ENCODE assay signal across 10 cellular contexts in the genomic region with DNA sequence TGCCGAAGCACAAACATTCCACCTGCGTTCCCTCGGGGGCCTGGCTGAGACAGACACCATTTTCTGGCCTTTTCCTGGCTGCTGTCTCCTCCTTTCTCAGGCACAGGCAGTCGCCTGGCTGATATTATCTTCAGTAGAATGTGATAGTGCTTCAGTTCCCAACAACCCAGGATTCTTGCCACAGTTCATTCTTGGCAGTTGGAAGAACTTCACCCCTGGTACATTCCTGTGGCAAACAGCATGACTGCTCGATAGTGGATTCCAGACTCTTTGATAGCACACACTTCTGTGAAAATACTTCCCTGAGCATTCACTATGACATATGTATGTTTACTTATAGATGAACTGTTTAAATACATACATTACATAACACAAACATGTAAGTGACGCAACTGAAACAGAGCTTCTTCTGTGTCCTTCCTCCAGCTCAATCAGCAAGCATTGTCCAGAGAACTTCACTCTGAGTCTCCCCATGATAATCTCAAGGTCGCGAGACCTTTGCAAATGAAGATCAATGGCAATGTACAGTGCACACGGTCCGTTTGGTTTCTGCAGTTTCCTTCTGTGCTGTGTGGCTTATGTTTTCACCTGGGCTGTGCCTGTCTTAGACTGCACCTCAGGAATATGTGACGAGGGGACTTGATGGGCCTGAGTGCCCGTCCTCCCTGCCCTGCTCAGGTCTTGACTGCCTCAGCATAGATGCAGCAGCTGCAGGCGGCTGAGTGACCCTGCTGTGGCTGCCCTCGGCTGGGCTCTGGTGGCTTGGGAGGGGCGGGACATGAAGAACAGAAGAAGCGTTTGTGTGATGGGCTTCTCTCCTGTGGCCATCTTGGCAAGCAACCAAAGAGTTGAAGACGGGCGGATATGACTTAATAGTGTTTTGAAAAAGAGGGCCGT. TPM values are rescaled to one million over a fixed set of nuclear protein-coding genes. Genes with fewer than 3 reads are reported as not detected.
DNase-seq lines count a peak whose midpoint lies in the region; ATAC-seq, FAIRE-seq and TF ChIP-seq lines count a peak whose summit lies in the region.
"Had no signal": no experiment of that assay in that cellular context is flagged by ENCODE, and none has a peak within 500 bp of the region (broad histone marks: within the 10 kb centered on the region; RNA-seq: fewer than 3 reads in every experiment).

No MANE protein-coding gene starts in this region.

- peak overlapping the region; percentile 73 for H3K18ac ChIP-seq in IMR-90 (ENCODE audit: low read depth, low read length)

- H3K36me3 ChIP-seq in IMR-90 (ENCODE audit: control insufficient read depth, insufficient read depth, low read length) (no peaks in the 10 kb centered on the region), thyroid gland (no peaks in the 10 kb centered on the region), small intestine (ENCODE audit: control insufficient read depth in 2 of 2, insufficient read depth in 2 of 2, low read length in 2 of 2) (no peaks in the 10 kb centered on the region)

- peak overlapping the region; percentile 97 for H3K14ac ChIP-seq in IMR-90 (replicated peaks; ENCODE audit: low read depth, low read length)

- peak overlapping the region; percentile 94 for H2BK20ac ChIP-seq in IMR-90 (ENCODE audit: low read depth, low read length)

- intact Hi-C loops in IMR-90 (cut with micrococcal nuclease): loop anchor here (1.0 to 5.0 kb wide), 2 partner anchors 16 to 98 kb away; partner anchors contain the start of genes PSRC1 and SORT1
- intact Hi-C loops in thyroid gland (cut with DNase I): no loop called here

- H4K8ac ChIP-seq in IMR-90 (ENCODE audit: low read depth in 2 of 2, low read length in 2 of 2): peak overlapping the region; percentile 37 to 93

- H4K5ac ChIP-seq in IMR-90 (ENCODE audit: low read depth, low read length): peak overlapping the region; percentile 47

- H3K4me3 ChIP-seq in IMR-90 (ENCODE audit: insufficient read depth, low read depth, low read length) (no peak overlapping the region), thyroid gland (replicated peaks in 1 of 3) (no peak overlapping the region), small intestine (ENCODE audit: low read depth in 1 of 2, low read length in 2 of 2) (no peak overlapping the region)

- H3K36me3 Mint-ChIP-seq in chondrocyte (ENCODE audit: low read depth): no peaks in the 10 kb centered on the region
- no peaks in the 10 kb centered on the region for H3K36me3 Mint-ChIP-seq in natural killer cell treated with Interleukin-12 subunit alpha and Interleukin-12 subunit beta and Interleukin-15 and Interleukin-18, amount 100 ng/mL, for 72 hours
- H3K36me3 Mint-ChIP-seq: IgD-negative memory B cell had no signal

- H2AK9ac ChIP-seq in IMR-90 (replicated peaks; ENCODE audit: low read depth, low read length, poor library complexity): peak overlapping the region; percentile 96

- no peak for FAIRE-seq in small intestine (lab: Jason Lieb, UNC)
- FAIRE-seq: frontal cortex had no signal

- H3K27ac ChIP-seq in IMR-90 (ENCODE audit: insufficient read depth, low read length) (peak overlapping the region; percentile 86), thyroid gland (peak overlapping the region; percentile 49 to 93 (median 87)), small intestine (ENCODE audit: low read depth in 1 of 2, low read length in 1 of 2) (peak overlapping the region in 1 of 2 donors; percentile 26)

- H3K9me3 Mint-ChIP-seq in chondrocyte (ENCODE audit: low read depth): no peaks in the 10 kb centered on the region
- H3K9me3 Mint-ChIP-seq in natural killer cell treated with Interleukin-12 subunit alpha and Interleukin-12 subunit beta and Interleukin-15 and Interleukin-18, amount 100 ng/mL, for 72 hours: no peaks in the 10 kb centered on the region
- H3K9me3 Mint-ChIP-seq: IgD-negative memory B cell had no signal

- dilution Hi-C loops in IMR-90 (cut with HindIII; ENCODE audit: low sequenced_read_pairs, unreplicated experiment): no loop called here

- peak overlapping the region; percentile 31 for H3K4me3 Mint-ChIP-seq in chondrocyte (ENCODE audit: unreplicated experiment)
- H3K4me3 Mint-ChIP-seq in natural killer cell treated with Interleukin-12 subunit alpha and Interleukin-12 subunit beta and Interleukin-15 and Interleukin-18, amount 100 ng/mL, for 72 hours: no peak overlapping the region
- H3K4me3 Mint-ChIP-seq: IgD-negative memory B cell had no signal

- peaks cover 4% of the 10 kb centered on the region; the same call in 1 of the 2 replicates for H4K20me1 ChIP-seq in IMR-90 (ENCODE audit: insufficient read depth, low read length)

- H3K4ac ChIP-seq in IMR-90 (ENCODE audit: low read depth, low read length): peak overlapping the region; percentile 95

- peak overlapping the region; percentile 97 for H2BK120ac ChIP-seq in IMR-90 (ENCODE audit: low read depth, low read length)

- POLR2A ChIA-PET in IMR-90 (lab: Charles Lee; ENCODE audit: unreplicated experiment) (no interaction called here), HEK293T (lab: Yijun Ruan, JAX) (no interaction called here)

- peak overlapping the region; percentile 83 for H2BK15ac ChIP-seq in IMR-90 (ENCODE audit: low read depth, low read length)

- H3K23ac ChIP-seq in IMR-90 (ENCODE audit: low read depth, low read length): peak overlapping the region; percentile 95

- peaks cover 26% of the 10 kb centered on the region for H3K4me1 ChIP-seq in IMR-90 (ENCODE audit: control insufficient read depth, insufficient read depth, low read length)
- H3K4me1 ChIP-seq in thyroid gland: peaks cover 17 to 33% of the 10 kb centered on the region in 2 donors
- no peaks in the 10 kb centered on the region for H3K4me1 ChIP-seq in small intestine (ENCODE audit: control insufficient read depth in 2 of 2, insufficient read depth in 1 of 2, low read depth in 1 of 2, low read length in 1 of 2)

- peak; percentile 87 for ATAC-seq in IMR-90 (ENCODE audit: low read depth)
- no peak for ATAC-seq in natural killer cell treated with Interleukin-12 subunit alpha and Interleukin-12 subunit beta and Interleukin-15 and Interleukin-18, amount 100 ng/mL, for 72 hours

- H3K27ac Mint-ChIP-seq in chondrocyte (ENCODE audit: unreplicated experiment): peak overlapping the region; percentile 89
- H3K27ac Mint-ChIP-seq in natural killer cell treated with Interleukin-12 subunit alpha and Interleukin-12 subunit beta and Interleukin-15 and Interleukin-18, amount 100 ng/mL, for 72 hours: no peak overlapping the region

- 32% methylated on average over 7 of the region's 19 CpGs; no CpG with 5 or more reads in 1 of the 2 experiments for WGBS in IMR-90 (ENCODE audit: extremely low coverage in 2 of 2, insufficient read length in 1 of 2), 2 experiments
- 48 to 55% methylated on average over 19 of the region's 19 CpGs for WGBS in thyroid gland, 2 donors
- WGBS in small intestine, 3 donors: 60 to 70% (median 69%) methylated on average over 19 of the region's 19 CpGs

- TF ChIP-seq RAD21 in IMR-90 (IDR thresholded peaks at IDR 0.05; ENCODE audit: low read length): no peak

- peaks cover 26% of the 10 kb centered on the region for H3K4me1 Mint-ChIP-seq in chondrocyte (ENCODE audit: low read depth)
- no peaks in the 10 kb centered on the region for H3K4me1 Mint-ChIP-seq in natural killer cell treated with Interleukin-12 subunit alpha and Interleukin-12 subunit beta and Interleukin-15 and Interleukin-18, amount 100 ng/mL, for 72 hours (ENCODE audit: low read depth in 2 of 2)

- H2AFZ ChIP-seq in IMR-90 (replicated peaks; ENCODE audit: low read length, poor library complexity): peak overlapping the region; percentile 89

- H3K4me2 ChIP-seq in IMR-90 (ENCODE audit: low read depth, low read length): peak overlapping the region; percentile 60

- H3K9me1 ChIP-seq in IMR-90 (ENCODE audit: insufficient read depth, low read length): peaks cover 42% of the 10 kb centered on the region

- H3K27me3 ChIP-seq in IMR-90 (ENCODE audit: control insufficient read depth, insufficient read depth, low read length) (no peaks in the 10 kb centered on the region), thyroid gland (no peaks in the 10 kb centered on the region), small intestine (ENCODE audit: control insufficient read depth in 2 of 2, insufficient read depth in 2 of 2, low read length in 2 of 2) (no peaks in the 10 kb centered on the region)

- peak overlapping the region; percentile 97 for H4K91ac ChIP-seq in IMR-90 (ENCODE audit: insufficient read depth, low read depth, low read length)

- H2AK5ac ChIP-seq in IMR-90 (ENCODE audit: low read depth, low read length): peak overlapping the region; percentile 98

- H3K9me3 ChIP-seq in IMR-90 (ENCODE audit: control insufficient read depth, insufficient read depth, low read length): no peaks in the 10 kb centered on the region
- no peaks in the 10 kb centered on the region for H3K9me3 ChIP-seq in thyroid gland
- no peaks in the 10 kb centered on the region for H3K9me3 ChIP-seq in small intestine (ENCODE audit: control insufficient read depth, low read depth)

- no peak for TF ChIP-seq CTCF in IMR-90 (conservative IDR thresholded peaks at IDR 0.05; ENCODE audit: low read depth, low read length)
- TF ChIP-seq CTCF in chondrocyte (IDR thresholded peaks at IDR 0.05): no peak
- TF ChIP-seq CTCF in thyroid gland (IDR thresholded peaks at IDR 0.05): no peak

- DNase-seq in IMR-90 (peak; percentile 97), chondrocyte (ENCODE audit: low spot score) (no peak), left kidney (ENCODE audit: low read depth, low spot score) (peak; percentile 50), thyroid gland (peak; percentile 57 to 63), small intestine (no peak), HEK293T (ENCODE audit: extremely low spot score) (no peak), KBM-7 (no peak)
- DNase-seq in natural killer cell treated with Interleukin-12 subunit alpha and Interleukin-12 subunit beta and Interleukin-15 and Interleukin-18, amount 100 ng/mL, for 72 hours (ENCODE audit: low spot score): no peak

- peaks cover 0 to 11% of the 10 kb centered on the region in 2 experiments; a peak in 1 of 4 replicates for H3K79me1 ChIP-seq in IMR-90 (ENCODE audit: low read depth in 1 of 2, low read length in 2 of 2)

- peak overlapping the region; percentile 91 for H2BK5ac ChIP-seq in IMR-90 (ENCODE audit: low read depth, low read length, poor library complexity, severe bottlenecking)

- TF ChIP-seq POLR2A in IMR-90 (IDR thresholded peaks at IDR 0.05; ENCODE audit: low read depth, low read length) (no peak), thyroid gland (IDR thresholded peaks at IDR 0.05) (peak in 1 of 2 donors; percentile 24)

- BruUV-seq in IMR-90 (replicated peaks; lab: Mats Ljungman, UMichigan): no TSS peak

- H3K9ac ChIP-seq in IMR-90 (ENCODE audit: low read depth, low read length): peak overlapping the region; percentile 28

- H3K27me3 Mint-ChIP-seq in chondrocyte (ENCODE audit: low read depth): no peaks in the 10 kb centered on the region
- peaks cover 10 to 14% of the 10 kb centered on the region in 2 donors for H3K27me3 Mint-ChIP-seq in natural killer cell treated with Interleukin-12 subunit alpha and Interleukin-12 subunit beta and Interleukin-15 and Interleukin-18, amount 100 ng/mL, for 72 hours

- H3K56ac ChIP-seq in IMR-90 (ENCODE audit: extremely low read depth, insufficient read depth, low read length): peak overlapping the region; percentile 65

- in situ Hi-C loops in IMR-90 (cut with MboI; ENCODE audit: low sequenced_read_pairs): no loop called here
- in situ Hi-C loops in KBM-7 (cut with MboI; ENCODE audit: low pct_unique_long_range_greater_than_20kb, low sequenced_read_pairs): no loop called here

- CTCF ChIA-PET in IMR-90 (lab: Yijun Ruan, JAX): no interaction called here
- CTCF ChIA-PET in HEK293T (lab: Yijun Ruan, JAX): no interaction called here

RNA-seq across cellular contexts. Expression of gene MYBPHL, which starts 7.5 kb away (rescaled TPM):
- total RNA-seq in IMR-90 (2012; rRNA removed): not detected in 2 replicates
- 0.07 TPM in 1 of 2 replicates, not detected in the other for polyA plus RNA-seq in IMR-90 (2012; rRNA removed)
- polyA plus RNA-seq in IMR-90 (2012; cell fraction: cytosol; rRNA removed): 0.02 TPM in 1 of 2 replicates, not detected in the other
- polyA plus RNA-seq in IMR-90 (2012; cell fraction: nucleus; rRNA removed; ENCODE audit: low replicate concordance): 0.16 and 0.31 TPM in 2 replicates
- total RNA-seq in chondrocyte: not detected in 3 replicates
- total RNA-seq in thyroid gland: not detected
- not detected for total RNA-seq in natural killer cell treated with Interleukin-12 subunit alpha and Interleukin-12 subunit beta and Interleukin-15 and Interleukin-18, amount 100 ng/mL, for 72 hours
- under 1 TPM in 1 of 3 donors, not detected in 2; 0.16 TPM for polyA plus RNA-seq in small intestine
- total RNA-seq: frontal cortex had no signal
- polyA plus RNA-seq: IgD-negative memory B cell had no signal

RNA-seq across cellular contexts. Expression of gene PSRC1, which starts 16.4 kb away (rescaled TPM):
- total RNA-seq in IMR-90 (2012; rRNA removed) (34.6 and 36.4 TPM in 2 replicates), chondrocyte (4.3 to 6.6 TPM (median 6.5 TPM) in 3 replicates), thyroid gland (1 to 10 TPM; 1.0 to 4.0 (median 2.2) TPM)
- polyA plus RNA-seq in IMR-90 (2012; rRNA removed) (40.3 and 42.1 TPM in 2 replicates), small intestine (10 to 100 TPM in 1 of 3 donors, 1 to 10 TPM in 1, under 1 TPM in 1; 0.67 to 15.5 (median 1.6) TPM)
- 20.2 and 35.7 TPM in 2 replicates for polyA plus RNA-seq in IMR-90 (2012; cell fraction: cytosol; rRNA removed)
- polyA plus RNA-seq in IMR-90 (2012; cell fraction: nucleus; rRNA removed; ENCODE audit: low replicate concordance): 123 and 134 TPM in 2 replicates
- total RNA-seq in natural killer cell treated with Interleukin-12 subunit alpha and Interleukin-12 subunit beta and Interleukin-15 and Interleukin-18, amount 100 ng/mL, for 72 hours: 10 to 100 TPM in 1 of 2 donors, 1 to 10 TPM in 1; 4.7 to 16.2 TPM
- polyA plus RNA-seq: IgD-negative memory B cell had no signal

RNA-seq across cellular contexts. Expression of gene CELSR2, which starts 50.0 kb away (rescaled TPM):
- total RNA-seq in IMR-90 (2012; rRNA removed) (1.1 and 1.3 TPM in 2 replicates), chondrocyte (8.6 to 10.3 TPM (median 9.9 TPM) in 3 replicates), thyroid gland (10 to 100 TPM; 23.5 to 54.9 (median 47.6) TPM)
- polyA plus RNA-seq in IMR-90 (2012; rRNA removed) (5.0 and 5.3 TPM in 2 replicates), small intestine (1 to 10 TPM in 1 of 3 donors, under 1 TPM in 2; under 0.01 to 2.7 (median 0.27) TPM)
- 2.5 and 5.4 TPM in 2 replicates for polyA plus RNA-seq in IMR-90 (2012; cell fraction: cytosol; rRNA removed)
- 10.8 and 19.0 TPM in 2 replicates for polyA plus RNA-seq in IMR-90 (2012; cell fraction: nucleus; rRNA removed; ENCODE audit: low replicate concordance)
- 1 to 10 TPM; 1.5 to 2.6 TPM for total RNA-seq in natural killer cell treated with Interleukin-12 subunit alpha and Interleukin-12 subunit beta and Interleukin-15 and Interleukin-18, amount 100 ng/mL, for 72 hours

Comparison
In these comparisons a context has a peak if more than half of its experiments do, and no peak if none do; other contexts are left out.
1. DNase-seq: peak in IMR-90 (single experiment), left kidney (single experiment) and thyroid gland (2 of 2); none in chondrocyte (single experiment), natural killer cell treated with Interleukin-12 subunit alpha and Interleukin-12 subunit beta and Interleukin-15 and Interleukin-18, amount 100 ng/mL, for 72 hours (single experiment), small intestine (single experiment), HEK293T (single experiment) and KBM-7 (single experiment).